8 cellular contexts compared by ENCODE assay signal in the genomic region with DNA sequence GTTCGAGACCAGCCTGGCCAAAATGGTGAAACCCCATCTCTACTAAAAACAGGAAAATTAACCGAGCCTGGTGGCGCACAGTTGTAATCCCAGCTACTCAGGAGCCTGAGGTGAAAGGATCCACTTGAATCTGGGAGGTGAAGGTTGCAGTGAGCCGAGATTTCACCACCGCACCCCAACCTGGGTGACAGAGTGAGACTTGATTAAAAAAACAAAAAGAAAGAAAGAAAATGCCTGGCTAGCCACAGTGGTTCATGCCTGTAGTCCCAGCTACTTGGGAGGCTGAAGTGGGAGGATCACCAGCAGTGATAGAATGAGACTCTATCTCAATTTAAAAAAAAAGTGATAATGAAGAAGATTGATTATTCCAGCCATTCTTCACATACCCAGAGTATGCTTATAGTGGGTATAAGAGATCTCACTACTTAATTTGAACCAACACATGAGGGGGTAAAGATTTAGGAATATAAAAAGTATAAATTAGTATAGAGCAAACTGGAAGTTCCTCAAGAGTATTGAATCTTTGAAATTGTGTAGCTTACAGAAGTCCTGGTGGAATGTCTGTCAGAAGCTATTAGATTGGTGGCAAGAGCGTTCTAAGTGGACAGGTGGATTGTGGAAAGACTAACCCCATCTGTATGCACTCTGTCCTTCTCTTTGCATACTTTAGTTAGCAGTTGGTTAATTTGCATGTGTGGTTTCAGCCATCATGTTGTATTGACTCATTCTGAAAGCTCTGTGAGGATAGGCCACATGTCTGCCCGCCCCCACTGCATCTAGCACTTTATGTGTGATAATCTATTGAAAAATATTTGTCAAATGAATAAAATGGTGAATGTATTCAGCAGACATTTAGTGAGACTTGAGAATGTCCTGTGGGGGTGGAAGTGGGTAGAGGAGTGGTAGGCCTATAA. TPM values are rescaled to one million over a fixed set of nuclear protein-coding genes. Genes with fewer than 3 reads are reported as not detected.
DNase-seq lines count a peak whose midpoint lies in the region; ATAC-seq lines count a peak whose summit lies in the region.

No MANE protein-coding gene starts in this region.

- peak overlapping the region; percentile 58 for H3K4me3 Mint-ChIP-seq in stimulated activated naive CD8-positive, alpha-beta T cell treated with anti-CD3 and anti-CD28 coated beads, Interleukin-15, amount 100 ng/mL, for 72 hours

- peak overlapping the region; percentile 68 to 88 for H3K27ac Mint-ChIP-seq in stimulated activated naive CD8-positive, alpha-beta T cell treated with anti-CD3 and anti-CD28 coated beads, Interleukin-15, amount 100 ng/mL, for 72 hours

- peak; percentile 89 for ATAC-seq in HG03095 (IDR thresholded peaks at IDR 0.05; ENCODE audit: unreplicated experiment)
- peak; percentile 100 for ATAC-seq in stimulated activated naive CD8-positive, alpha-beta T cell treated with anti-CD3 and anti-CD28 coated beads, Interleukin-15, amount 100 ng/mL, for 72 hours

- H3K9me3 Mint-ChIP-seq in stimulated activated naive CD8-positive, alpha-beta T cell treated with anti-CD3 and anti-CD28 coated beads, Interleukin-15, amount 100 ng/mL, for 72 hours, result no peaks in the 10 kb centered on the region

- DNase-seq in activated T-cell treated with anti-CD3 and anti-CD28 coated beads for 1 hour (ENCODE audit: low read depth), result peak; percentile 4
- DNase-seq in activated T-cell treated with anti-CD3 and anti-CD28 coated beads, Interleukin-2, amount 50 U/mL, for 1 hour, result no peak
- DNase-seq in activated CD4-positive, CD25-positive, alpha-beta regulatory T cell treated with anti-CD3 and anti-CD28 coated beads, Interleukin-2, amount 50 U/mL, for 16 hours (ENCODE audit: low read depth, low spot score), result peak; percentile 33
- DNase-seq in foreskin melanocyte, result peak; percentile 56
- peak; percentile 53 to 64 for DNase-seq in stimulated activated naive CD8-positive, alpha-beta T cell treated with anti-CD3 and anti-CD28 coated beads, Interleukin-15, amount 100 ng/mL, for 72 hours
- no peak for DNase-seq in iPS-NIHi7 (ENCODE audit: extremely low spot score)
- DNase-seq in mesenteric fat pad (ENCODE audit: low spot score), result no peak

- H3K27me3 Mint-ChIP-seq in stimulated activated naive CD8-positive, alpha-beta T cell treated with anti-CD3 and anti-CD28 coated beads, Interleukin-15, amount 100 ng/mL, for 72 hours, result no peaks in the 10 kb centered on the region

- peaks cover 56% of the 10 kb centered on the region for H3K4me1 Mint-ChIP-seq in stimulated activated naive CD8-positive, alpha-beta T cell treated with anti-CD3 and anti-CD28 coated beads, Interleukin-15, amount 100 ng/mL, for 72 hours

RNA-seq across cellular contexts. Expression of gene RLF, which starts 25.0 kb away (rescaled TPM):
- 13.1 TPM for total RNA-seq in mesenteric fat pad

Comparison
In these comparisons a context has a peak if more than half of its experiments do, and no peak if none do; other contexts are left out.
1. DNase-seq: peak in activated T-cell treated with anti-CD3 and anti-CD28 coated beads for 1 hour (single experiment), activated CD4-positive, CD25-positive, alpha-beta regulatory T cell treated with anti-CD3 and anti-CD28 coated beads, Interleukin-2, amount 50 U/mL, for 16 hours (single experiment), foreskin melanocyte (single experiment) and stimulated activated naive CD8-positive, alpha-beta T cell treated with anti-CD3 and anti-CD28 coated beads, Interleukin-15, amount 100 ng/mL, for 72 hours (2 of 2); none in activated T-cell treated with anti-CD3 and anti-CD28 coated beads, Interleukin-2, amount 50 U/mL, for 1 hour (single experiment), iPS-NIHi7 (single experiment) and mesenteric fat pad (single experiment).